ENCODE assay signal across 35 cellular contexts in the genomic region with DNA sequence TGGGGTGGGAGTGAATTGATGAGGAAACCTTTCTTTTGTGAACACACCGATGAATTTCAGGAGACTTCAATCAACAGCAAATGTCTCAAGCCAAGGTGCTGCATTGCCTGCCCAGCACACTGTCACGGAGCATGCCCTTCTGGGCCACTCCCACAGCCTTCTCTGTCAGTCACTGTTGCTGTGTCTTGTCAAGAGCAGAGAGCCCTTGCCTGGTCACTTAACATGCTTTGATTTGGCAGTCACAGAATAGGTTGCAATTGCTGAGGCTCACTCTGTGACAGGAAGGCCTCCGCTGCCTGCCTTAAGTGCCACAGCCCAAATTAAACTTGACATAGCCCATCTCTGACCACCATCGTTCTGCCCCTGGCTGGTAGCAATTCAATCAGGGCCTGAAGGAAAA.
"Had no signal": no experiment of that assay in that cellular context is flagged by ENCODE, and none has a peak within 500 bp of the region (broad histone marks: within the 10 kb centered on the region; RNA-seq: fewer than 3 reads in every experiment).

No MANE protein-coding gene starts in this region.

- H3K27me3 ChIP-seq: adrenal gland, body of pancreas, dorsolateral prefrontal cortex had no signal

- H3K9me3 ChIP-seq: adrenal gland, body of pancreas had no signal

- ATAC-seq: activated CD4-positive, alpha-beta T cell treated with anti-CD3 and anti-CD28 coated beads for 36 hours; activated CD4-positive, CD25-positive, alpha-beta regulatory T cell treated with anti-CD3 and anti-CD28 coated beads, Interleukin-2, amount 50 U/mL, for 24 hours; activated CD8-positive, alpha-beta memory T cell treated with anti-CD3 and anti-CD28 coated beads, Interleukin-2, amount 10 ng/mL, durations not matched to agents 7 days and 5 days; activated CD8-positive, alpha-beta T cell treated with anti-CD3 and anti-CD28 coated beads, Interleukin-2, amount 10 ng/mL, durations not matched to agents 7 days and 5 days; activated naive CD8-positive, alpha-beta T cell treated with anti-CD3 and anti-CD28 coated beads, Interleukin-2, amount 50 U/mL, for 24 hours; body of pancreas; esophagus mucosa; T-helper 17 cell had no signal

- H3K27ac ChIP-seq: adrenal gland, body of pancreas, coronary artery, dorsolateral prefrontal cortex, WERI-Rb-1 had no signal

- H3K36me3 ChIP-seq: adrenal gland, WERI-Rb-1 had no signal

- H3K4me3 ChIP-seq: adrenal gland, body of pancreas, coronary artery, dorsolateral prefrontal cortex had no signal

- H3K4me3 Mint-ChIP-seq: activated B cell treated with CpG ODN at 0.5 μM for 24 hours; activated CD4-positive, alpha-beta memory T cell treated with anti-CD3 and anti-CD28 coated beads for 36 hours; activated CD4-positive, alpha-beta T cell treated with anti-CD3 and anti-CD28 coated beads for 36 hours; activated CD4-positive, alpha-beta T cell treated with anti-CD3 and anti-CD28 coated beads, Interleukin-2, amount 10 ng/mL, durations not matched to agents 24 days and 14 days; activated CD8-positive, alpha-beta memory T cell treated with anti-CD3 and anti-CD28 coated beads, Interleukin-2, amount 10 ng/mL, durations not matched to agents 7 days and 5 days; activated CD8-positive, alpha-beta T cell treated with anti-CD3 and anti-CD28 coated beads, Interleukin-2, amount 10 ng/mL, durations not matched to agents 7 days and 5 days; activated naive CD4-positive, alpha-beta T cell treated with anti-CD3 and anti-CD28 coated beads for 36 hours; activated naive CD4-positive, alpha-beta T cell treated with anti-CD3 and anti-CD28 coated beads, Interleukin-2, amount 50 U/mL, for 24 hours; activated naive CD8-positive, alpha-beta T cell treated with anti-CD3 and anti-CD28 coated beads for 36 hours; activated naive CD8-positive, alpha-beta T cell treated with anti-CD3 and anti-CD28 coated beads, Interleukin-2, amount 50 U/mL, for 24 hours; activated T-helper 1 cell treated with anti-CD3 and anti-CD28 coated beads, Interleukin-12 subunit alpha, Interleukin-12 subunit beta, Interleukin-2, Interleukin-4 antibody, amounts not matched to agents 30 ng/mL and 10 ng/mL and 1 ng/mL, durations not matched to agents 14 hours and 24 hours and 36 hours; dendritic cell treated with granulocyte-macrophage colony-stimulating factor and Interleukin-4, amounts not matched to agents 40 ng/mL and 50 ng/mL, for 4 days; endodermal cell; T-helper 17 cell; T-helper 2 cell treated with Interferon-gamma antibody and Interleukin-4, amounts not matched to agents 5 μg/mL and 100 μg/mL, for 36 hours had no signal

- H3K27ac Mint-ChIP-seq: activated B cell treated with CpG ODN at 0.5 μM for 24 hours; activated CD4-positive, alpha-beta memory T cell treated with anti-CD3 and anti-CD28 coated beads for 36 hours; activated CD4-positive, alpha-beta T cell treated with anti-CD3 and anti-CD28 coated beads for 36 hours; activated CD4-positive, alpha-beta T cell treated with anti-CD3 and anti-CD28 coated beads, Interleukin-2, amount 10 ng/mL, durations not matched to agents 24 days and 14 days; activated CD8-positive, alpha-beta memory T cell treated with anti-CD3 and anti-CD28 coated beads, Interleukin-2, amount 10 ng/mL, durations not matched to agents 7 days and 5 days; activated CD8-positive, alpha-beta T cell treated with anti-CD3 and anti-CD28 coated beads, Interleukin-2, amount 10 ng/mL, durations not matched to agents 7 days and 5 days; activated naive CD4-positive, alpha-beta T cell treated with anti-CD3 and anti-CD28 coated beads for 36 hours; activated naive CD4-positive, alpha-beta T cell treated with anti-CD3 and anti-CD28 coated beads, Interleukin-2, amount 50 U/mL, for 24 hours; activated naive CD8-positive, alpha-beta T cell treated with anti-CD3 and anti-CD28 coated beads for 36 hours; activated naive CD8-positive, alpha-beta T cell treated with anti-CD3 and anti-CD28 coated beads, Interleukin-2, amount 50 U/mL, for 24 hours; activated T-helper 1 cell treated with anti-CD3 and anti-CD28 coated beads, Interleukin-12 subunit alpha, Interleukin-12 subunit beta, Interleukin-2, Interleukin-4 antibody, amounts not matched to agents 30 ng/mL and 10 ng/mL and 1 ng/mL, durations not matched to agents 14 hours and 24 hours and 36 hours; activated T-helper 2 cell treated with anti-CD3 and anti-CD28 coated beads, Interferon-gamma antibody, Interleukin-2, Interleukin-4, amounts not matched to agents 10 μg/mL and 5 μg/mL and 100 μg/mL, durations not matched to agents 14 hours and 24 hours and 36 hours; dendritic cell treated with granulocyte-macrophage colony-stimulating factor and Interleukin-4, amounts not matched to agents 40 ng/mL and 50 ng/mL, for 4 days; endodermal cell; T-helper 17 cell; T-helper 2 cell treated with Interferon-gamma antibody and Interleukin-4, amounts not matched to agents 5 μg/mL and 100 μg/mL, for 36 hours had no signal

- H3K9me3 Mint-ChIP-seq: activated B cell treated with CpG ODN at 0.5 μM for 24 hours; activated naive CD4-positive, alpha-beta T cell treated with anti-CD3 and anti-CD28 coated beads for 36 hours; activated naive CD4-positive, alpha-beta T cell treated with anti-CD3 and anti-CD28 coated beads, Interleukin-2, amount 50 U/mL, for 24 hours; activated naive CD8-positive, alpha-beta T cell treated with anti-CD3 and anti-CD28 coated beads, Interleukin-2, amount 50 U/mL, for 24 hours; activated T-helper 1 cell treated with anti-CD3 and anti-CD28 coated beads, Interleukin-12 subunit alpha, Interleukin-12 subunit beta, Interleukin-2, Interleukin-4 antibody, amounts not matched to agents 30 ng/mL and 10 ng/mL and 1 ng/mL, durations not matched to agents 14 hours and 24 hours and 36 hours; activated T-helper 2 cell treated with anti-CD3 and anti-CD28 coated beads, Interferon-gamma antibody, Interleukin-2, Interleukin-4, amounts not matched to agents 10 μg/mL and 5 μg/mL and 100 μg/mL, durations not matched to agents 14 hours and 24 hours and 36 hours; endodermal cell had no signal

- H3K27me3 Mint-ChIP-seq: activated B cell treated with CpG ODN at 0.5 μM for 24 hours; activated CD4-positive, alpha-beta memory T cell treated with anti-CD3 and anti-CD28 coated beads for 36 hours; activated CD4-positive, alpha-beta T cell treated with anti-CD3 and anti-CD28 coated beads for 36 hours; activated CD4-positive, alpha-beta T cell treated with anti-CD3 and anti-CD28 coated beads, Interleukin-2, amount 10 ng/mL, durations not matched to agents 24 days and 14 days; activated CD8-positive, alpha-beta memory T cell treated with anti-CD3 and anti-CD28 coated beads, Interleukin-2, amount 10 ng/mL, durations not matched to agents 7 days and 5 days; activated naive CD4-positive, alpha-beta T cell treated with anti-CD3 and anti-CD28 coated beads, Interleukin-2, amount 50 U/mL, for 24 hours; activated naive CD8-positive, alpha-beta T cell treated with anti-CD3 and anti-CD28 coated beads for 36 hours; activated naive CD8-positive, alpha-beta T cell treated with anti-CD3 and anti-CD28 coated beads, Interleukin-2, amount 50 U/mL, for 24 hours; dendritic cell treated with granulocyte-macrophage colony-stimulating factor and Interleukin-4, amounts not matched to agents 40 ng/mL and 50 ng/mL, for 4 days; T-helper 17 cell had no signal

- H3K4me1 Mint-ChIP-seq: activated B cell treated with CpG ODN at 0.5 μM for 24 hours; activated CD4-positive, alpha-beta T cell treated with anti-CD3 and anti-CD28 coated beads for 36 hours; activated CD4-positive, alpha-beta T cell treated with anti-CD3 and anti-CD28 coated beads, Interleukin-2, amount 10 ng/mL, durations not matched to agents 24 days and 14 days; activated CD8-positive, alpha-beta memory T cell treated with anti-CD3 and anti-CD28 coated beads, Interleukin-2, amount 10 ng/mL, durations not matched to agents 7 days and 5 days; activated naive CD4-positive, alpha-beta T cell treated with anti-CD3 and anti-CD28 coated beads, Interleukin-2, amount 50 U/mL, for 24 hours; activated naive CD8-positive, alpha-beta T cell treated with anti-CD3 and anti-CD28 coated beads for 36 hours; activated naive CD8-positive, alpha-beta T cell treated with anti-CD3 and anti-CD28 coated beads, Interleukin-2, amount 50 U/mL, for 24 hours; endodermal cell; T-helper 17 cell had no signal

- H3K36me3 Mint-ChIP-seq: activated CD4-positive, alpha-beta memory T cell treated with anti-CD3 and anti-CD28 coated beads for 36 hours; activated CD8-positive, alpha-beta memory T cell treated with anti-CD3 and anti-CD28 coated beads, Interleukin-2, amount 10 ng/mL, durations not matched to agents 7 days and 5 days; activated naive CD4-positive, alpha-beta T cell treated with anti-CD3 and anti-CD28 coated beads, Interleukin-2, amount 50 U/mL, for 24 hours; activated naive CD8-positive, alpha-beta T cell treated with anti-CD3 and anti-CD28 coated beads for 36 hours had no signal

- H3K4me1 ChIP-seq: body of pancreas had no signal

- DNase-seq: activated B cell treated with CpG ODN at 0.5 μM for 24 hours; activated CD4-positive, alpha-beta memory T cell treated with anti-CD3 and anti-CD28 coated beads for 36 hours; activated CD4-positive, alpha-beta T cell treated with anti-CD3 and anti-CD28 coated beads for 36 hours; activated CD4-positive, alpha-beta T cell treated with anti-CD3 and anti-CD28 coated beads, Interleukin-2, amount 10 ng/mL, durations not matched to agents 24 days and 14 days; activated CD8-positive, alpha-beta memory T cell treated with anti-CD3 and anti-CD28 coated beads, Interleukin-2, amount 10 ng/mL, durations not matched to agents 7 days and 5 days; activated CD8-positive, alpha-beta memory T cell treated with anti-CD3 and anti-CD28 coated beads, Interleukin-2, amount 50 U/mL, for 4 hours; activated CD8-positive, alpha-beta T cell treated with anti-CD3 and anti-CD28 coated beads, Interleukin-2, amount 10 ng/mL, durations not matched to agents 7 days and 5 days; activated effector memory CD4-positive, alpha-beta T cell treated with anti-CD3 and anti-CD28 coated beads, Interleukin-2, amount 50 U/mL, for 16 hours; activated naive CD4-positive, alpha-beta T cell treated with anti-CD3 and anti-CD28 coated beads for 36 hours; activated naive CD8-positive, alpha-beta T cell treated with anti-CD3 and anti-CD28 coated beads for 36 hours; activated naive CD8-positive, alpha-beta T cell treated with anti-CD3 and anti-CD28 coated beads, Interleukin-2, amount 50 U/mL, for 24 hours; activated T-cell treated with anti-CD3 and anti-CD28 coated beads, Interleukin-2, amount 50 U/mL, for 1 hour; activated T-cell treated with anti-CD3 and anti-CD28 coated beads, Interleukin-2, amount 50 U/mL, for 48 hours; adrenal gland; amygdala; aorta; body of pancreas; central memory CD4-positive, alpha-beta T cell; cerebellar nuclear complex; dorsolateral prefrontal cortex; effector memory CD4-positive, alpha-beta T cell; endodermal cell; foreskin fibroblast; T-helper 1 cell; T-helper 17 cell; T1000; WERI-Rb-1 had no signal
